15 cellular contexts compared by ENCODE assay signal in genomic region chr16:31099860-31100638, GRCh38. TPM values are rescaled to one million over a fixed set of nuclear protein-coding genes. Genes with fewer than 3 reads are reported as not detected.
DNase-seq lines count a peak whose midpoint lies in the region; ATAC-seq and TF ChIP-seq lines count a peak whose summit lies in the region.
"Had no signal": no experiment of that assay in that cellular context is flagged by ENCODE, and none has a peak within 500 bp of the region (broad histone marks: within the 10 kb centered on the region; RNA-seq: fewer than 3 reads in every experiment).

No MANE protein-coding gene starts in this region.

- H3K79me2 ChIP-seq in ACC112 (ENCODE audit: control insufficient read depth, insufficient read depth, low read length, unreplicated experiment) (no peaks in the 10 kb centered on the region), fibroblast of lung (ENCODE audit: control insufficient read depth, insufficient read depth, low read length) (no peaks in the 10 kb centered on the region)

- no peaks in the 10 kb centered on the region for H3K9me3 ChIP-seq in fibroblast of lung (ENCODE audit: control insufficient read depth, insufficient read depth, low read depth, low read length)
- H3K9me3 ChIP-seq: A549, SJCRH30 had no signal

- H3K4me1 Mint-ChIP-seq in activated naive CD8-positive, alpha-beta T cell treated with anti-CD3 and anti-CD28 coated beads, Interleukin-2, amount 50 U/mL, for 24 hours, result peaks cover 9% of the 10 kb centered on the region
- H3K4me1 Mint-ChIP-seq in mesothelial cell of epicardium, result no peaks in the 10 kb centered on the region

- no peak overlapping the region for H3K4me3 ChIP-seq in ACC112 (ENCODE audit: low read depth, low read length)
- H3K4me3 ChIP-seq in fibroblast of lung (replicated peaks in 1 of 4; ENCODE audit: control extremely low read depth in 1 of 4, insufficient read depth in 1 of 4, low read depth in 3 of 4, low read length in 4 of 4), result no peak overlapping the region
- H3K4me3 ChIP-seq: A549, SJCRH30 had no signal

- H2AFZ ChIP-seq in ACC112 (ENCODE audit: low read length, unreplicated experiment) (peak overlapping the region; percentile 63), fibroblast of lung (ENCODE audit: low read length) (peak overlapping the region; percentile 17)

- no peak overlapping the region for H3K4me3 Mint-ChIP-seq in activated naive CD8-positive, alpha-beta T cell treated with anti-CD3 and anti-CD28 coated beads, Interleukin-2, amount 50 U/mL, for 24 hours
- no peak overlapping the region for H3K4me3 Mint-ChIP-seq in mesothelial cell of epicardium
- H3K4me3 Mint-ChIP-seq: activated CD4-positive, alpha-beta memory T cell treated with anti-CD3 and anti-CD28 coated beads, Interleukin-2, amount 10 ng/mL, durations not matched to agents 7 days and 5 days; CD8-positive, alpha-beta memory T cell had no signal

- H4K20me1 ChIP-seq in fibroblast of lung (ENCODE audit: control insufficient read depth, extremely low read depth, insufficient read depth, low read length), result no peaks in the 10 kb centered on the region

- H3K27ac Mint-ChIP-seq in activated naive CD8-positive, alpha-beta T cell treated with anti-CD3 and anti-CD28 coated beads, Interleukin-2, amount 50 U/mL, for 24 hours, result no peak overlapping the region
- H3K27ac Mint-ChIP-seq in mesothelial cell of epicardium, result no peak overlapping the region
- H3K27ac Mint-ChIP-seq: activated CD4-positive, alpha-beta memory T cell treated with anti-CD3 and anti-CD28 coated beads, Interleukin-2, amount 10 ng/mL, durations not matched to agents 7 days and 5 days had no signal

- H3K36me3 ChIP-seq in ACC112 (ENCODE audit: insufficient read depth, low read length), result no peaks in the 10 kb centered on the region
- no peaks in the 10 kb centered on the region for H3K36me3 ChIP-seq in fibroblast of lung (ENCODE audit: control insufficient read depth, insufficient read depth, low read length)
- H3K36me3 ChIP-seq: SJCRH30 had no signal

- H3K9me3 Mint-ChIP-seq in activated naive CD8-positive, alpha-beta T cell treated with anti-CD3 and anti-CD28 coated beads, Interleukin-2, amount 50 U/mL, for 24 hours, result no peaks in the 10 kb centered on the region
- peaks cover 9% of the 10 kb centered on the region for H3K9me3 Mint-ChIP-seq in mesothelial cell of epicardium
- H3K9me3 Mint-ChIP-seq: activated CD4-positive, alpha-beta memory T cell treated with anti-CD3 and anti-CD28 coated beads, Interleukin-2, amount 10 ng/mL, durations not matched to agents 7 days and 5 days; CD8-positive, alpha-beta memory T cell had no signal

- peaks cover 7% of the 10 kb centered on the region for H3K4me1 ChIP-seq in ACC112 (ENCODE audit: control insufficient read depth, insufficient read depth, low read length, unreplicated experiment)
- H3K4me1 ChIP-seq in fibroblast of lung (ENCODE audit: control insufficient read depth, extremely low read depth, insufficient read depth, low read length), result no peaks in the 10 kb centered on the region
- H3K4me1 ChIP-seq: A549, SJCRH30 had no signal

- ATAC-seq in GM21526 (IDR thresholded peaks at IDR 0.05; ENCODE audit: low FRiP score, unreplicated experiment), result no peak
- no peak for ATAC-seq in activated naive CD8-positive, alpha-beta T cell treated with anti-CD3 and anti-CD28 coated beads, Interleukin-2, amount 50 U/mL, for 24 hours

- no peak overlapping the region for H3K9ac ChIP-seq in fibroblast of lung (ENCODE audit: insufficient read depth, low read length)

- TF ChIP-seq CTCF in fibroblast of lung (conservative IDR thresholded peaks at IDR 0.05 in 1 of 2, IDR thresholded peaks at IDR 0.05 in 1 of 2; ENCODE audit: low read depth in 1 of 2, low read length in 2 of 2), result no peak
- no peak for TF ChIP-seq CTCF in mesothelial cell of epicardium (IDR thresholded peaks at IDR 0.05; ENCODE audit: unreplicated experiment)

- no peaks in the 10 kb centered on the region for H3K36me3 Mint-ChIP-seq in activated naive CD8-positive, alpha-beta T cell treated with anti-CD3 and anti-CD28 coated beads, Interleukin-2, amount 50 U/mL, for 24 hours (ENCODE audit: low read depth)
- H3K36me3 Mint-ChIP-seq in mesothelial cell of epicardium, result no peaks in the 10 kb centered on the region

- peak overlapping the region; percentile 60 for H3K27ac ChIP-seq in ACC112 (ENCODE audit: low read depth, low read length)
- no peak overlapping the region for H3K27ac ChIP-seq in fibroblast of lung (ENCODE audit: insufficient read depth, low read length)
- H3K27ac ChIP-seq: A549, SJCRH30 had no signal

- H3K4me2 ChIP-seq in fibroblast of lung (ENCODE audit: extremely low read depth, insufficient read depth, low read length), result no peak overlapping the region
- H3K4me2 ChIP-seq: A549 had no signal

- H3K27me3 ChIP-seq in ACC112 (ENCODE audit: insufficient read depth, low read length), result no peaks in the 10 kb centered on the region
- H3K27me3 ChIP-seq in fibroblast of lung (ENCODE audit: control insufficient read depth, insufficient read depth, low read length), result no peaks in the 10 kb centered on the region
- H3K27me3 ChIP-seq: SJCRH30 had no signal

- DNase-seq in NCI-H226, result peak; percentile 16
- DNase-seq in fibroblast of lung (ENCODE audit: low read depth in 2 of 2), result peak; percentile 21 to 58
- DNase-seq in activated naive CD8-positive, alpha-beta T cell treated with anti-CD3 and anti-CD28 coated beads, Interleukin-2, amount 50 U/mL, for 24 hours, result no peak
- DNase-seq in mesothelial cell of epicardium (ENCODE audit: low spot score in 2 of 2, unreplicated experiment in 2 of 2), result no peak
- DNase-seq: activated CD4-positive, alpha-beta memory T cell treated with anti-CD3 and anti-CD28 coated beads, Interleukin-2, amount 10 ng/mL, durations not matched to agents 7 days and 5 days; activated effector memory CD4-positive, alpha-beta T cell treated with Interleukin-2 at 50 U/mL for 16 hours; CD8-positive, alpha-beta memory T cell; effector CD4-positive, alpha-beta T cell; glutamatergic neuron; islet precursor cell; NCI-H1092; SJCRH30 had no signal

- H3K27me3 Mint-ChIP-seq in activated naive CD8-positive, alpha-beta T cell treated with anti-CD3 and anti-CD28 coated beads, Interleukin-2, amount 50 U/mL, for 24 hours, result no peaks in the 10 kb centered on the region
- H3K27me3 Mint-ChIP-seq in mesothelial cell of epicardium (ENCODE audit: low read depth), result peaks cover 4% of the 10 kb centered on the region
- H3K27me3 Mint-ChIP-seq: activated CD4-positive, alpha-beta memory T cell treated with anti-CD3 and anti-CD28 coated beads, Interleukin-2, amount 10 ng/mL, durations not matched to agents 7 days and 5 days; CD8-positive, alpha-beta memory T cell had no signal

RNA-seq across cellular contexts. Expression of gene VKORC1, which starts 5.5 kb away (rescaled TPM):
- total RNA-seq in fibroblast of lung, result 94.0 and 118 TPM in 2 replicates
- 264 and 301 TPM in 2 replicates for polyA plus RNA-seq in fibroblast of lung
- polyA plus RNA-seq in fibroblast of lung (2012), result 200 and 215 TPM in 2 replicates
- 284 and 322 TPM in 2 replicates for polyA minus RNA-seq in fibroblast of lung (ENCODE audit: low replicate concordance)
- total RNA-seq in mesothelial cell of epicardium, result 48.6 to 53.7 TPM (median 49.5 TPM) in 3 replicates

RNA-seq across cellular contexts. Expression of gene BCKDK, which starts 8.1 kb away (rescaled TPM):
- total RNA-seq in fibroblast of lung (12.6 and 18.5 TPM in 2 replicates), mesothelial cell of epicardium (36.4 to 37.3 TPM (median 37.0 TPM) in 3 replicates)
- polyA plus RNA-seq in fibroblast of lung, result 34.8 and 42.2 TPM in 2 replicates
- 51.6 and 67.3 TPM in 2 replicates for polyA plus RNA-seq in fibroblast of lung (2012)
- polyA minus RNA-seq in fibroblast of lung (ENCODE audit: low replicate concordance), result 55.6 and 103 TPM in 2 replicates

RNA-seq across cellular contexts. Expression of gene PRSS53, which starts 11.3 kb away (rescaled TPM):
- total RNA-seq in fibroblast of lung (1.0 and 1.7 TPM in 2 replicates), mesothelial cell of epicardium (4.0 to 4.9 TPM (median 4.5 TPM) in 3 replicates)
- 0.61 and 0.78 TPM in 2 replicates for polyA plus RNA-seq in fibroblast of lung
- polyA plus RNA-seq in fibroblast of lung (2012), result 0.37 and 0.47 TPM in 2 replicates
- polyA minus RNA-seq in fibroblast of lung (ENCODE audit: low replicate concordance), result 0.48 and 0.59 TPM in 2 replicates

RNA-seq across cellular contexts. Expression of gene KAT8, which starts 17.4 kb away (rescaled TPM):
- total RNA-seq in fibroblast of lung (30.4 and 39.3 TPM in 2 replicates), mesothelial cell of epicardium (72.1 to 76.4 TPM (median 75.7 TPM) in 3 replicates)
- polyA plus RNA-seq in fibroblast of lung, result 19.7 and 23.9 TPM in 2 replicates
- 17.3 and 18.0 TPM in 2 replicates for polyA plus RNA-seq in fibroblast of lung (2012)
- 11.7 and 20.5 TPM in 2 replicates for polyA minus RNA-seq in fibroblast of lung (ENCODE audit: low replicate concordance)

RNA-seq across cellular contexts. Expression of gene ZNF646, which starts 25.8 kb away (rescaled TPM):
- total RNA-seq in fibroblast of lung (12.3 and 13.2 TPM in 2 replicates), mesothelial cell of epicardium (20.4 to 22.2 TPM (median 21.4 TPM) in 3 replicates)
- polyA plus RNA-seq in fibroblast of lung, result 2.6 and 2.7 TPM in 2 replicates
- 5.9 and 7.2 TPM in 2 replicates for polyA plus RNA-seq in fibroblast of lung (2012)
- polyA minus RNA-seq in fibroblast of lung (ENCODE audit: low replicate concordance), result 23.5 and 34.0 TPM in 2 replicates

Comparison
In these comparisons a context has a peak if more than half of its experiments do, and no peak if none do; other contexts are left out.
1. DNase-seq: peak in NCI-H226 (single experiment) and fibroblast of lung (2 of 2); none in activated naive CD8-positive, alpha-beta T cell treated with anti-CD3 and anti-CD28 coated beads, Interleukin-2, amount 50 U/mL, for 24 hours (single experiment) and mesothelial cell of epicardium (0 of 2).